Comparison of ENCODE assay signal across 21 cellular contexts in genomic region chr19:37809366-37809765, GRCh38. TPM values are rescaled to one million over a fixed set of nuclear protein-coding genes. Genes with fewer than 3 reads are reported as not detected.
DNase-seq lines count a peak whose midpoint lies in the region; ATAC-seq, FAIRE-seq and TF ChIP-seq lines count a peak whose summit lies in the region.
"Had no signal": no experiment of that assay in that cellular context is flagged by ENCODE, and none has a peak within 500 bp of the region (broad histone marks: within the 10 kb centered on the region; RNA-seq: fewer than 3 reads in every experiment).

No MANE protein-coding gene starts in this region.

- no peak for TF ChIP-seq POLR2A in A549 (IDR thresholded peaks at IDR 0.05; ENCODE audit: low read length)

- TF ChIP-seq RAD21 in A549 (conservative IDR thresholded peaks at IDR 0.05 in 1 of 2, IDR thresholded peaks at IDR 0.05 in 1 of 2) = no peak

- peak; percentile 91 for FAIRE-seq in A549 (lab: Jason Lieb, UNC)
- FAIRE-seq: D721Med, G401.6, GM12891, GM19239 had no signal

- CTCF ChIA-PET in A549 (lab: Yijun Ruan, JAX) = no interaction called here
- CTCF ChIA-PET in HEK293 (lab: Yijun Ruan, JAX) = no interaction called here

- WGBS in A549 (ENCODE audit: missing lambda C conversion rate) = 42% methylated on average over 5 of the region's 5 CpGs

- H3K36me3 ChIP-seq in HEK293 (ENCODE audit: control insufficient read depth in 2 of 2, insufficient read depth in 1 of 2, low read length in 2 of 2) (peaks cover 0 to 3% of the 10 kb centered on the region in 2 experiments; a peak in 1 of 3 replicates), subcutaneous abdominal adipose tissue (ENCODE audit: control insufficient read depth in 5 of 5, insufficient read depth in 5 of 5, low read length in 5 of 5) (peaks cover 0 to 4% (median 0%) of the 10 kb centered on the region in 5 donors)
- H3K36me3 ChIP-seq: BE2C, BLaER1 had no signal

- H3K4me3 ChIP-seq in A549 (no peak overlapping the region), HEK293 (ENCODE audit: low read depth, low read length) (no peak overlapping the region), subcutaneous abdominal adipose tissue (ENCODE audit: low read depth in 1 of 5, low read length in 5 of 5) (peak overlapping the region in 3 of 5 donors; percentile 1 to 44 (median 41))
- H3K4me3 ChIP-seq: BLaER1 had no signal

- DNase-seq in A549 (ENCODE audit: low read depth in 1 of 2, low spot score in 1 of 2) (no peak), head of caudate nucleus (no peak)
- DNase-seq: ACHN; BE2C; C1 segment of cervical spinal cord; Calu3; CD4-positive, alpha-beta memory T cell; CD4-positive, CD25-positive, alpha-beta regulatory T cell; CD8-positive, alpha-beta memory T cell; COR-L47; DMS79 treated with DMSO at 0.1 percent for 48 hours; GF-D8 had no signal

- TF ChIP-seq CTCF in A549 (IDR thresholded peaks at IDR 0.05) = no peak
- no peak for TF ChIP-seq CTCF in HEK293 (tag by site-specific recombination; IDR thresholded peaks at IDR 0.05)

- TF ChIP-seq EP300 in A549 (IDR thresholded peaks at IDR 0.05) = no peak

- H3K9ac ChIP-seq in subcutaneous abdominal adipose tissue (ENCODE audit: low read length in 5 of 5) = no peak overlapping the region
- H3K9ac ChIP-seq: BLaER1 had no signal

- H3K4me1 ChIP-seq in A549 (no peaks in the 10 kb centered on the region), HEK293 (ENCODE audit: control insufficient read depth, insufficient read depth, low read length) (no peaks in the 10 kb centered on the region), subcutaneous abdominal adipose tissue (ENCODE audit: control insufficient read depth in 5 of 5, insufficient read depth in 5 of 5, low read length in 5 of 5) (no peaks in the 10 kb centered on the region)
- H3K4me1 ChIP-seq: BE2C, BLaER1 had no signal

- intact Hi-C loops in head of caudate nucleus (cut with DNase I) = no loop called here

- ATAC-seq in A549 = no peak
- ATAC-seq in GM21526 (IDR thresholded peaks at IDR 0.05; ENCODE audit: low FRiP score, unreplicated experiment) = no peak

- no peaks in the 10 kb centered on the region for H3K27me3 ChIP-seq in subcutaneous abdominal adipose tissue (ENCODE audit: control insufficient read depth in 5 of 5, insufficient read depth in 4 of 5, low read length in 5 of 5)
- H3K27me3 ChIP-seq: BE2C, BLaER1 had no signal

- H3K9me3 ChIP-seq in A549 = peaks cover 88% of the 10 kb centered on the region
- peaks cover 43% of the 10 kb centered on the region for H3K9me3 ChIP-seq in HEK293 (ENCODE audit: control insufficient read depth, insufficient read depth, low read depth, low read length)
- peaks cover 32 to 65% (median 40%) of the 10 kb centered on the region in 5 donors for H3K9me3 ChIP-seq in subcutaneous abdominal adipose tissue (ENCODE audit: control insufficient read depth in 5 of 5, low read length in 5 of 5)
- H3K9me3 ChIP-seq: BE2C had no signal

- H3K27ac ChIP-seq in A549 (no peak overlapping the region), HEK293 (ENCODE audit: extremely low read depth, low read depth, low read length) (no peak overlapping the region), subcutaneous abdominal adipose tissue (ENCODE audit: low read depth, low read length) (no peak overlapping the region)
- H3K27ac ChIP-seq: 22Rv1, BLaER1 had no signal

- no peak overlapping the region for H3K4me2 ChIP-seq in A549
- H3K4me2 ChIP-seq: BLaER1 had no signal

- POLR2A ChIA-PET in A549 (lab: Yijun Ruan, JAX) (no interaction called here), HEK293 (lab: Yijun Ruan, JAX) (no interaction called here)

TF ChIP-seq in A549, 52 proteins besides CTCF, POLR2A, EP300 and RAD21:
- no peak for TF ChIP-seq FOSB (CRISPR knock-in tag; IDR thresholded peaks at IDR 0.05)
- TF ChIP-seq MAFK (IDR thresholded peaks at IDR 0.05; ENCODE audit: partially characterized antibody) = no peak
- TF ChIP-seq RFX5 (IDR thresholded peaks at IDR 0.05) = no peak
- no peak for TF ChIP-seq JUNB (IDR thresholded peaks at IDR 0.05)
- no peak for TF ChIP-seq SREBF2 (IDR thresholded peaks at IDR 0.05)
- no peak for TF ChIP-seq TFCP2L1 (CRISPR knock-in tag; IDR thresholded peaks at IDR 0.05)
- TF ChIP-seq GATA3 (IDR thresholded peaks at IDR 0.05; ENCODE audit: borderline replicate concordance) = no peak
- TF ChIP-seq HES2 (IDR thresholded peaks at IDR 0.05) = no peak
- TF ChIP-seq USF2 (IDR thresholded peaks at IDR 0.05) = no peak

TF ChIP-seq in HEK293, 187 proteins besides CTCF, POLR2A, EP300 and RAD21:
- TF ChIP-seq ZBTB11 (tag by site-specific recombination; conservative IDR thresholded peaks at IDR 0.05; ENCODE audit: low read depth) (no peak), ZNF350 (tag by site-specific recombination; IDR thresholded peaks at IDR 0.05) (0 out of 2 replicates have a peak, but pooled peaks have one; percentile 26)

RNA-seq across cellular contexts. Expression of gene ZNF573, which starts 30.0 kb away (rescaled TPM):
- polyA plus RNA-seq in A549 (2011; rRNA removed) = 5.8 and 8.5 TPM in 2 replicates
- polyA plus RNA-seq in A549 (2012; cell fraction: cytosol; rRNA removed) = 1.2 and 1.3 TPM in 2 replicates
- polyA plus RNA-seq in A549 (2012; cell fraction: nucleus; rRNA removed) = 0.77 and 1.2 TPM in 2 replicates
- 3.0 to 5.9 TPM (median 4.6 TPM) in 3 replicates for polyA plus RNA-seq in A549 (2017; fragmentation: RNase III; extraction: RNeasy Plus Mini Kit Qiagen cat#74134 plus additional on column Dnase treatment)
- 7.2 and 14.8 TPM in 2 replicates for polyA minus RNA-seq in A549 (2011; rRNA and poly(A)+ RNA removed)

Comparison
In these comparisons a context has a peak if more than half of its experiments do, and no peak if none do; other contexts are left out.
1. H3K4me3 ChIP-seq: peak in subcutaneous abdominal adipose tissue (3 of 5); none in A549 (single experiment) and HEK293 (single experiment).